27 cellular contexts compared by ENCODE assay signal in the genomic region with DNA sequence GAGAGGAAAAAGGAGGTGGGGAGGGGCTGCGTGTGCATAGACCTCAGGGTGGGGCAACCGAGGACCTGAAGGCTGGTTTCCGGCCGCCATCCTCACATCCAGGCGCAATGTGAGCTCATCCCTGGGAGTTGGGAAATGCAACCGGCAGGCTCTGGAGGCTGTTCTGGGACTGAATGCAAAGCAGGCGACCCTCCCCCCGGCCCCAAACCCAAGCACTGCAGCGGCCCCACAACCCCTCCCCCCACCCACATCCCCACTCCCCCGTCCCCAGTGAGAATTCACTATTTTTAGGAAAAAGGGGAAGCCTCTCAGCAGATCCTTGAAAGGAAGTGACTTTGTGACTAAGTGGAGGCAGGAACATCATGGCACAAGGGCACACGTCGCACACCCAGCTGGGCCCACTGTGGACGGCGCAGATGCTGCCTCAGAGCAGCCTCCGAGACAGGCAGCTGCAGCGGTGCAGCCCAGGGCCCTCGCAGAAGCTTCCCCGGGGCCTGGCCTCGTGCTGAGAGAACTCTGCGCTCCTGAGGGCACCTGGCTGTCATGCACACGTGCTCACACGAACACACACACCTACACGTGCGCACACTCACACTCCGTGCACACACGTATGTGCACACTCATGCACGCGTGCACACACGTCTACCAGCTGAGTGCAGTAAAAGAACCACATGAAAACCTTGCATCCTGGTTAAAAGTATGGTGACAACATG. TPM values are rescaled to one million over a fixed set of nuclear protein-coding genes. Genes with fewer than 3 reads are reported as not detected.
DNase-seq lines count a peak whose midpoint lies in the region; ATAC-seq and TF ChIP-seq lines count a peak whose summit lies in the region.
"Had no signal": no experiment of that assay in that cellular context is flagged by ENCODE, and none has a peak within 500 bp of the region (broad histone marks: within the 10 kb centered on the region; RNA-seq: fewer than 3 reads in every experiment).

No MANE protein-coding gene starts in this region.

- H3K27me3 ChIP-seq in BLaER1 (no peaks in the 10 kb centered on the region), H7 (ENCODE audit: control insufficient read depth, insufficient read depth, low read length) (no peaks in the 10 kb centered on the region), HAP-1 (ENCODE audit: low read depth) (no peaks in the 10 kb centered on the region)

- H3K27me3 Mint-ChIP-seq in chondrocyte (ENCODE audit: low read depth) (peaks cover 8% of the 10 kb centered on the region), nephron (ENCODE audit: low read depth) (peaks cover 13% of the 10 kb centered on the region)
- H3K27me3 Mint-ChIP-seq: activated naive CD8-positive, alpha-beta T cell treated with anti-CD3 and anti-CD28 coated beads, Interleukin-2, amount 10 ng/mL, durations not matched to agents 7 days and 5 days had no signal

- H3K9me3 ChIP-seq in BLaER1 (peaks cover 1% of the 10 kb centered on the region; the same call in 1 of the 2 replicates), HAP-1 (no peaks in the 10 kb centered on the region)
- H3K9me3 ChIP-seq: esophagus squamous epithelium, gastrocnemius medialis, prostate gland had no signal

- H3K4me3 ChIP-seq in BLaER1, result no peak overlapping the region
- no peak overlapping the region for H3K4me3 ChIP-seq in H7 (ENCODE audit: insufficient read depth, low read depth, low read length)
- no peak overlapping the region for H3K4me3 ChIP-seq in HAP-1
- H3K4me3 ChIP-seq: esophagus squamous epithelium, gastrocnemius medialis, prostate gland had no signal

- H3K27ac Mint-ChIP-seq in chondrocyte (ENCODE audit: unreplicated experiment), result no peak overlapping the region
- peak overlapping the region in 2 of 3 experiments; percentile 13 to 14 for H3K27ac Mint-ChIP-seq in nephron
- H3K27ac Mint-ChIP-seq: activated B cell treated with CpG ODN at 0.5 μM for 24 hours; activated naive CD8-positive, alpha-beta T cell treated with anti-CD3 and anti-CD28 coated beads, Interleukin-2, amount 10 ng/mL, durations not matched to agents 7 days and 5 days; activated T-helper 17 cell treated with anti-CD3 and anti-CD28 coated beads, Interleukin-2, amount 50 U/mL, for 72 hours; effector memory CD8-positive, alpha-beta T cell; type B pancreatic cell had no signal

- no peaks in the 10 kb centered on the region for H4K20me1 ChIP-seq in BLaER1

- H3K9me3 Mint-ChIP-seq in chondrocyte (ENCODE audit: low read depth) (no peaks in the 10 kb centered on the region), nephron (no peaks in the 10 kb centered on the region)
- H3K9me3 Mint-ChIP-seq: activated B cell treated with CpG ODN at 0.5 μM for 24 hours; activated naive CD8-positive, alpha-beta T cell treated with anti-CD3 and anti-CD28 coated beads, Interleukin-2, amount 10 ng/mL, durations not matched to agents 7 days and 5 days; activated T-helper 17 cell treated with anti-CD3 and anti-CD28 coated beads, Interleukin-2, amount 50 U/mL, for 72 hours; effector memory CD8-positive, alpha-beta T cell; type B pancreatic cell had no signal

- H3K36me3 Mint-ChIP-seq in chondrocyte (ENCODE audit: low read depth) (no peaks in the 10 kb centered on the region), nephron (ENCODE audit: low read depth) (no peaks in the 10 kb centered on the region)
- H3K36me3 Mint-ChIP-seq: activated naive CD8-positive, alpha-beta T cell treated with anti-CD3 and anti-CD28 coated beads, Interleukin-2, amount 10 ng/mL, durations not matched to agents 7 days and 5 days; type B pancreatic cell had no signal

- H3K4me1 ChIP-seq in BLaER1, result peaks cover 49% of the 10 kb centered on the region
- H3K4me1 ChIP-seq in HAP-1, result no peaks in the 10 kb centered on the region
- H3K4me1 ChIP-seq: esophagus squamous epithelium, gastrocnemius medialis, prostate gland had no signal

- TF ChIP-seq CTCF in chondrocyte (IDR thresholded peaks at IDR 0.05), result no peak
- TF ChIP-seq CTCF in nephron (IDR thresholded peaks at IDR 0.05; ENCODE audit: unreplicated experiment in 3 of 3), result no peak

- peak overlapping the region; percentile 65 for H3K4me2 ChIP-seq in BLaER1

- H3K36me3 ChIP-seq in BLaER1 (no peaks in the 10 kb centered on the region), H7 (replicated peaks; ENCODE audit: control insufficient read depth, insufficient read depth, low read length) (no peaks in the 10 kb centered on the region), HAP-1 (replicated peaks) (no peaks in the 10 kb centered on the region)
- H3K36me3 ChIP-seq: esophagus squamous epithelium, gastrocnemius medialis, prostate gland had no signal

- in situ Hi-C loops in HAP-1 (cut with MboI; ENCODE audit: low sequenced_read_pairs), result no loop called here

- H3K9ac ChIP-seq in BLaER1, result no peak overlapping the region

- H3K4me1 Mint-ChIP-seq in chondrocyte (ENCODE audit: low read depth) (no peaks in the 10 kb centered on the region), nephron (peaks cover 5% of the 10 kb centered on the region)
- H3K4me1 Mint-ChIP-seq: activated B cell treated with CpG ODN at 0.5 μM for 24 hours; activated naive CD8-positive, alpha-beta T cell treated with anti-CD3 and anti-CD28 coated beads, Interleukin-2, amount 10 ng/mL, durations not matched to agents 7 days and 5 days; activated T-helper 17 cell treated with anti-CD3 and anti-CD28 coated beads, Interleukin-2, amount 50 U/mL, for 72 hours had no signal

- peak; percentile 79 for DNase-seq in H7
- DNase-seq in chondrocyte (ENCODE audit: low spot score), result peak; percentile 64
- no peak for DNase-seq in SIG-M5 treated with dmso at 0.1 percent for 504 hours (lab: John Stamatoyannopoulos, UW; ENCODE audit: unreplicated experiment)
- no peak for DNase-seq in HAP-1 (ENCODE audit: low spot score in 2 of 2)
- DNase-seq: activated B cell treated with CpG ODN at 0.5 μM for 24 hours; activated CD4-positive, alpha-beta T cell treated with anti-CD3 and anti-CD28 coated beads, Interleukin-2, amount 50 U/mL, for 4 hours; activated CD8-positive, alpha-beta memory T cell treated with anti-CD3 and anti-CD28 coated beads, Interleukin-2, amount 50 U/mL, for 48 hours; activated naive CD8-positive, alpha-beta T cell treated with anti-CD3 and anti-CD28 coated beads, Interleukin-2, amount 10 ng/mL, durations not matched to agents 7 days and 5 days; effector memory CD8-positive, alpha-beta T cell; esophagus squamous epithelium; gastrocnemius medialis; IMR-90; NCI-H1417; NCI-H2081; NCI-H774; OCI-M1; stimulated activated CD4-positive, alpha-beta T cell treated with anti-CD3 and anti-CD28 coated beads, Interleukin-1b, Interleukin-23, amount 100 ng/mL, for 48 hours had no signal

- H3K27ac ChIP-seq in BLaER1, result no peak overlapping the region
- H3K27ac ChIP-seq: esophagus squamous epithelium, gastrocnemius medialis, prostate gland had no signal

- ATAC-seq in HG02678 (IDR thresholded peaks at IDR 0.05; ENCODE audit: unreplicated experiment) (no peak), HG02588 (IDR thresholded peaks at IDR 0.05; ENCODE audit: unreplicated experiment) (no peak)
- ATAC-seq: activated T-helper 17 cell treated with anti-CD3 and anti-CD28 coated beads, Interleukin-2, amount 50 U/mL, for 72 hours; effector memory CD8-positive, alpha-beta T cell; gastrocnemius medialis; HCT116 had no signal

- no peak overlapping the region for H3K4me3 Mint-ChIP-seq in chondrocyte (ENCODE audit: unreplicated experiment)
- peak overlapping the region in 1 of 3 experiments; percentile 9 for H3K4me3 Mint-ChIP-seq in nephron
- H3K4me3 Mint-ChIP-seq: activated B cell treated with CpG ODN at 0.5 μM for 24 hours; activated naive CD8-positive, alpha-beta T cell treated with anti-CD3 and anti-CD28 coated beads, Interleukin-2, amount 10 ng/mL, durations not matched to agents 7 days and 5 days; activated T-helper 17 cell treated with anti-CD3 and anti-CD28 coated beads, Interleukin-2, amount 50 U/mL, for 72 hours; effector memory CD8-positive, alpha-beta T cell; type B pancreatic cell had no signal

RNA-seq across cellular contexts. Expression of a gene that starts 1.3 kb away (rescaled TPM):
- total RNA-seq in H7 (2014; rRNA removed; shearing (Covaris generic)), result 12.1 and 12.7 TPM in 2 replicates
- 0.46 to 2.3 TPM (median 2.3 TPM) in 3 replicates for total RNA-seq in chondrocyte
- total RNA-seq: gastrocnemius medialis had no signal

RNA-seq across cellular contexts. Expression of a gene that starts 48.0 kb away (rescaled TPM):
- 0.41 and 0.59 TPM in 2 replicates for total RNA-seq in H7 (2014; rRNA removed; shearing (Covaris generic))
- not detected in 3 replicates for total RNA-seq in chondrocyte
- total RNA-seq: activated B cell treated with CpG ODN at 0.5 μM for 24 hours; activated naive CD8-positive, alpha-beta T cell treated with anti-CD3 and anti-CD28 coated beads, Interleukin-2, amount 10 ng/mL, durations not matched to agents 7 days and 5 days; activated T-helper 17 cell treated with anti-CD3 and anti-CD28 coated beads, Interleukin-2, amount 50 U/mL, for 72 hours; gastrocnemius medialis; IMR-90; mucosa of gallbladder; skeletal muscle tissue had no signal

RNA-seq across cellular contexts. Expression of a gene that starts 50.0 kb away (rescaled TPM):
- total RNA-seq in H7 (2014; rRNA removed; shearing (Covaris generic)), result 410 and 452 TPM in 2 replicates
- 240 to 279 TPM (median 256 TPM) in 3 replicates for total RNA-seq in chondrocyte

RNA-seq across cellular contexts. Expression of a gene that starts 50.3 kb away (rescaled TPM):
- total RNA-seq in H7 (2014; rRNA removed; shearing (Covaris generic)), result 12.6 and 18.2 TPM in 2 replicates
- total RNA-seq in chondrocyte, result 22.8 to 26.5 TPM (median 25.6 TPM) in 3 replicates

Comparison
In these comparisons a context has a peak if more than half of its experiments do, and no peak if none do; other contexts are left out.
1. DNase-seq: peak in H7 (single experiment) and chondrocyte (single experiment); none in SIG-M5 treated with dmso at 0.1 percent for 504 hours (single experiment) and HAP-1 (0 of 2).